ENCODE assay signal across 15 cellular contexts in genomic region chr15:98861188-98861587, GRCh38.
DNase-seq lines count a peak whose midpoint lies in the region; ATAC-seq and TF ChIP-seq lines count a peak whose summit lies in the region.
"Had no signal": no experiment of that assay in that cellular context is flagged by ENCODE, and none has a peak within 500 bp of the region (broad histone marks: within the 10 kb centered on the region; RNA-seq: fewer than 3 reads in every experiment).

No MANE protein-coding gene starts in this region.

- no peak overlapping the region for H3K4me3 Mint-ChIP-seq in activated T-cell treated with anti-CD3 and anti-CD28 coated beads, Interleukin-2, amount 50 U/mL, for 24 hours
- no peak overlapping the region for H3K4me3 Mint-ChIP-seq in activated T-cell treated with anti-CD3 and anti-CD28 coated beads, Interleukin-2, amount 50 U/mL, for 4 hours
- H3K4me3 Mint-ChIP-seq in T-helper 17 cell = peak overlapping the region; percentile 47

- no peak for DNase-seq in activated T-cell treated with anti-CD3 and anti-CD28 coated beads, Interleukin-2, amount 50 U/mL, for 24 hours
- DNase-seq in activated T-cell treated with anti-CD3 and anti-CD28 coated beads, Interleukin-2, amount 50 U/mL, for 4 hours = no peak
- DNase-seq in T-helper 17 cell (no peak), lower lobe of right lung (no peak), tibial artery (no peak), D341Med (ENCODE audit: low spot score) (no peak), Peyer's patch (no peak), COLO668 (lab: John Stamatoyannopoulos, UW; ENCODE audit: unreplicated experiment) (no peak)
- DNase-seq: activated CD4-positive, alpha-beta T cell treated with anti-CD3 and anti-CD28 coated beads for 1 hour; amygdala; foreskin melanocyte; NCI-H2029; NCI-H526; sigmoid colon; stimulated activated CD4-positive, alpha-beta T cell treated with anti-CD3 and anti-CD28 coated beads, Interleukin-2, amount 100 ng/mL, for 48 hours had no signal

- H3K27ac ChIP-seq in lower lobe of right lung (peak overlapping the region; percentile 66), tibial artery (peak overlapping the region; percentile 89 to 92), Peyer's patch (no peak overlapping the region)

- intact Hi-C loops in lower lobe of right lung (cut with DNase I) = no loop called here
- intact Hi-C loops in tibial artery (cut with DNase I; ENCODE audit: low total_unique reads) = no loop called here

- H3K9me3 Mint-ChIP-seq in activated T-cell treated with anti-CD3 and anti-CD28 coated beads, Interleukin-2, amount 50 U/mL, for 24 hours = no peaks in the 10 kb centered on the region
- no peaks in the 10 kb centered on the region for H3K9me3 Mint-ChIP-seq in activated T-cell treated with anti-CD3 and anti-CD28 coated beads, Interleukin-2, amount 50 U/mL, for 4 hours

- H3K27me3 Mint-ChIP-seq in activated T-cell treated with anti-CD3 and anti-CD28 coated beads, Interleukin-2, amount 50 U/mL, for 24 hours = no peaks in the 10 kb centered on the region
- no peaks in the 10 kb centered on the region for H3K27me3 Mint-ChIP-seq in activated T-cell treated with anti-CD3 and anti-CD28 coated beads, Interleukin-2, amount 50 U/mL, for 4 hours (ENCODE audit: low read depth)
- peaks cover 14% of the 10 kb centered on the region for H3K27me3 Mint-ChIP-seq in T-helper 17 cell

- H3K36me3 ChIP-seq in lower lobe of right lung (no peaks in the 10 kb centered on the region), tibial artery (no peaks in the 10 kb centered on the region), Peyer's patch (no peaks in the 10 kb centered on the region)
- H3K36me3 ChIP-seq: sigmoid colon had no signal

- H3K9me3 ChIP-seq in T-helper 17 cell (ENCODE audit: control insufficient read depth, low read length, poor library complexity, severe bottlenecking) (no peaks in the 10 kb centered on the region), lower lobe of right lung (no peaks in the 10 kb centered on the region), tibial artery (no peaks in the 10 kb centered on the region), Peyer's patch (no peaks in the 10 kb centered on the region)
- H3K9me3 ChIP-seq: sigmoid colon had no signal

- no peak for TF ChIP-seq CTCF in lower lobe of right lung (IDR thresholded peaks at IDR 0.05)
- TF ChIP-seq CTCF in tibial artery (IDR thresholded peaks at IDR 0.05) = no peak
- TF ChIP-seq CTCF in Peyer's patch (IDR thresholded peaks at IDR 0.05) = no peak

- ATAC-seq in activated T-cell treated with anti-CD3 and anti-CD28 coated beads, Interleukin-2, amount 50 U/mL, for 4 hours = no peak
- ATAC-seq in T-helper 17 cell (no peak), lower lobe of right lung (no peak)

- peak overlapping the region; percentile 59 for H3K27ac Mint-ChIP-seq in activated T-cell treated with anti-CD3 and anti-CD28 coated beads, Interleukin-2, amount 50 U/mL, for 24 hours
- H3K27ac Mint-ChIP-seq in T-helper 17 cell = peak overlapping the region; percentile 55

- H3K27me3 ChIP-seq in lower lobe of right lung (ENCODE audit: low read depth) = no peaks in the 10 kb centered on the region
- H3K27me3 ChIP-seq in tibial artery = no peaks in the 10 kb centered on the region
- no peaks in the 10 kb centered on the region for H3K27me3 ChIP-seq in Peyer's patch
- H3K27me3 ChIP-seq: sigmoid colon had no signal

- TF ChIP-seq POLR2A in Peyer's patch (IDR thresholded peaks at IDR 0.05) = no peak

- H3K4me1 ChIP-seq in lower lobe of right lung (peaks cover 21% of the 10 kb centered on the region), tibial artery (peaks cover 3 to 97% (median 67%) of the 10 kb centered on the region in 4 donors), Peyer's patch (peaks cover 0 to 5% (median 0%) of the 10 kb centered on the region in 4 donors)

- H3K4me3 ChIP-seq in lower lobe of right lung = no peak overlapping the region
- no peak overlapping the region for H3K4me3 ChIP-seq in tibial artery
- H3K4me3 ChIP-seq in Peyer's patch = no peak overlapping the region
- H3K4me3 ChIP-seq: sigmoid colon had no signal

- peaks cover 73% of the 10 kb centered on the region for H3K4me1 Mint-ChIP-seq in activated T-cell treated with anti-CD3 and anti-CD28 coated beads, Interleukin-2, amount 50 U/mL, for 24 hours (ENCODE audit: low read depth)
- H3K4me1 Mint-ChIP-seq in activated T-cell treated with anti-CD3 and anti-CD28 coated beads, Interleukin-2, amount 50 U/mL, for 4 hours (ENCODE audit: low read depth) = peaks cover 56% of the 10 kb centered on the region
- peaks cover 23% of the 10 kb centered on the region for H3K4me1 Mint-ChIP-seq in T-helper 17 cell

- H3K36me3 Mint-ChIP-seq in activated T-cell treated with anti-CD3 and anti-CD28 coated beads, Interleukin-2, amount 50 U/mL, for 24 hours (ENCODE audit: low read depth) = no peaks in the 10 kb centered on the region
- no peaks in the 10 kb centered on the region for H3K36me3 Mint-ChIP-seq in activated T-cell treated with anti-CD3 and anti-CD28 coated beads, Interleukin-2, amount 50 U/mL, for 4 hours (ENCODE audit: insufficient read depth)
- H3K36me3 Mint-ChIP-seq in T-helper 17 cell (ENCODE audit: low read depth) = no peaks in the 10 kb centered on the region

Comparison
In these comparisons a context has a peak if more than half of its experiments do, and no peak if none do; other contexts are left out.
1. H3K27ac ChIP-seq: peak in lower lobe of right lung (single experiment) and tibial artery (2 of 2); none in Peyer's patch (0 of 4).